ENCODE assay signal across 11 cellular contexts in genomic region chr6:151241853-151242252, GRCh38. TPM values are rescaled to one million over a fixed set of nuclear protein-coding genes. Genes with fewer than 3 reads are reported as not detected.
DNase-seq lines count a peak whose midpoint lies in the region; ATAC-seq and TF ChIP-seq lines count a peak whose summit lies in the region.
"Had no signal": no experiment of that assay in that cellular context is flagged by ENCODE, and none has a peak within 500 bp of the region (broad histone marks: within the 10 kb centered on the region; RNA-seq: fewer than 3 reads in every experiment).

No MANE protein-coding gene starts in this region.

- H3K4me3 ChIP-seq in mesendoderm (ENCODE audit: low read length) (no peak overlapping the region), transverse colon (peak overlapping the region; percentile 58 to 91 (median 72))

- H3K27me3 ChIP-seq in mesendoderm (ENCODE audit: insufficient read depth, low read length, poor library complexity) (no peaks in the 10 kb centered on the region), transverse colon (peaks cover 53% of the 10 kb centered on the region)

- no peak overlapping the region for H2BK15ac ChIP-seq in mesendoderm (replicated peaks; ENCODE audit: low read depth)

- H4K8ac ChIP-seq in mesendoderm (ENCODE audit: low read depth, low read length) = no peak overlapping the region

- H2AK5ac ChIP-seq in mesendoderm (ENCODE audit: low read length) = no peak overlapping the region

- DNase-seq in activated T-cell treated with anti-CD3 and anti-CD28 coated beads, Interleukin-2, amount 50 U/mL, for 24 hours = no peak
- no peak for DNase-seq in activated T-cell treated with anti-CD3 and anti-CD28 coated beads, Interleukin-2, amount 50 U/mL, for 4 hours
- DNase-seq in cerebellar cortex (ENCODE audit: low spot score) (peak; percentile 38), mesendoderm (no peak), transverse colon (no peak), NCI-H2029 (lab: John Stamatoyannopoulos, UW) (no peak), NOMO-1 treated with dmso at 0.1 percent for 144 hours (lab: John Stamatoyannopoulos, UW; ENCODE audit: unreplicated experiment) (no peak)
- DNase-seq: effector CD8-positive, alpha-beta T cell; SHP77 treated with DMSO at 0.1 percent for 48 hours had no signal

- no peak overlapping the region for H3K18ac ChIP-seq in mesendoderm (ENCODE audit: low read length)

- WGBS in mesendoderm (ENCODE audit: extremely low coverage, insufficient coverage, low lambda C conversion rate) = no CpG with 5 or more reads among the region's 5 CpGs
- WGBS in transverse colon (ENCODE audit: low coverage in 1 of 2), 2 donors = 62 to 79% methylated on average over 5 of the region's 5 CpGs

- peaks cover 4% of the 10 kb centered on the region for H3K79me1 ChIP-seq in mesendoderm (ENCODE audit: low read length)

- no peak overlapping the region for H3K4ac ChIP-seq in mesendoderm (ENCODE audit: low read depth, low read length)

- no peak for TF ChIP-seq POLR2A in transverse colon (IDR thresholded peaks at IDR 0.05)

- H3K9me3 Mint-ChIP-seq in activated T-cell treated with anti-CD3 and anti-CD28 coated beads, Interleukin-2, amount 50 U/mL, for 24 hours = no peaks in the 10 kb centered on the region
- no peaks in the 10 kb centered on the region for H3K9me3 Mint-ChIP-seq in activated T-cell treated with anti-CD3 and anti-CD28 coated beads, Interleukin-2, amount 50 U/mL, for 4 hours

- no peak overlapping the region for H2BK120ac ChIP-seq in mesendoderm (ENCODE audit: low read depth, low read length)

- H3K36me3 Mint-ChIP-seq in activated T-cell treated with anti-CD3 and anti-CD28 coated beads, Interleukin-2, amount 50 U/mL, for 24 hours (ENCODE audit: low read depth) = no peaks in the 10 kb centered on the region
- H3K36me3 Mint-ChIP-seq in activated T-cell treated with anti-CD3 and anti-CD28 coated beads, Interleukin-2, amount 50 U/mL, for 4 hours (ENCODE audit: insufficient read depth) = no peaks in the 10 kb centered on the region

- peaks cover 15% of the 10 kb centered on the region for H3K4me1 Mint-ChIP-seq in activated T-cell treated with anti-CD3 and anti-CD28 coated beads, Interleukin-2, amount 50 U/mL, for 24 hours (ENCODE audit: low read depth)
- H3K4me1 Mint-ChIP-seq in activated T-cell treated with anti-CD3 and anti-CD28 coated beads, Interleukin-2, amount 50 U/mL, for 4 hours (ENCODE audit: low read depth) = peaks cover 12% of the 10 kb centered on the region

- in situ Hi-C loops in transverse colon (cut with MboI; ENCODE audit: low pct_ligation_motif_present in 1 of 4, low pct_unique_long_range_greater_than_20kb in 1 of 4, low sequenced_read_pairs in 3 of 4) = no loop called here

- peak overlapping the region; percentile 2 for H3K4me2 ChIP-seq in mesendoderm (ENCODE audit: low read length)

- no peak for ATAC-seq in activated T-cell treated with anti-CD3 and anti-CD28 coated beads, Interleukin-2, amount 50 U/mL, for 4 hours
- no peak for ATAC-seq in GM19023 (IDR thresholded peaks at IDR 0.05; ENCODE audit: unreplicated experiment)

- no peaks in the 10 kb centered on the region for H3K36me3 ChIP-seq in mesendoderm (ENCODE audit: control insufficient read depth, insufficient read depth, low read length)
- H3K36me3 ChIP-seq in transverse colon = no peaks in the 10 kb centered on the region

- TF ChIP-seq CTCF in transverse colon (IDR thresholded peaks at IDR 0.05) = no peak

- H3K27me3 Mint-ChIP-seq in activated T-cell treated with anti-CD3 and anti-CD28 coated beads, Interleukin-2, amount 50 U/mL, for 24 hours = peaks cover 75% of the 10 kb centered on the region
- peaks cover 64% of the 10 kb centered on the region for H3K27me3 Mint-ChIP-seq in activated T-cell treated with anti-CD3 and anti-CD28 coated beads, Interleukin-2, amount 50 U/mL, for 4 hours (ENCODE audit: low read depth)

- H3K27ac Mint-ChIP-seq in activated T-cell treated with anti-CD3 and anti-CD28 coated beads, Interleukin-2, amount 50 U/mL, for 24 hours = no peak overlapping the region

- H2BK5ac ChIP-seq in mesendoderm (ENCODE audit: low read length) = no peak overlapping the region

- no peak overlapping the region for H3K23ac ChIP-seq in mesendoderm (ENCODE audit: low read length)

- no peak for TF ChIP-seq EP300 in transverse colon (IDR thresholded peaks at IDR 0.05; ENCODE audit: low read depth)

- H3K4me1 ChIP-seq in mesendoderm (ENCODE audit: control insufficient read depth, low read depth, low read length) (peaks cover 5% of the 10 kb centered on the region), transverse colon (peaks cover 0 to 8% (median 3%) of the 10 kb centered on the region in 4 donors)

- H3K9me3 ChIP-seq in transverse colon = no peaks in the 10 kb centered on the region
- H3K9me3 ChIP-seq: mucosa of descending colon had no signal

- H3K56ac ChIP-seq in mesendoderm (ENCODE audit: low read length) = peak overlapping the region; percentile 2

- intact Hi-C loops in transverse colon (cut with DNase I; ENCODE audit: low total_unique reads) = loop anchor here (2.0 to 10.0 kb wide), 4 partner anchors 53 to 227 kb away; no protein-coding TSS in a partner anchor

- H3K9ac ChIP-seq in mesendoderm (ENCODE audit: low read length) = peak overlapping the region; percentile 81

- H3K4me3 Mint-ChIP-seq in activated T-cell treated with anti-CD3 and anti-CD28 coated beads, Interleukin-2, amount 50 U/mL, for 24 hours = peak overlapping the region; percentile 64
- no peak overlapping the region for H3K4me3 Mint-ChIP-seq in activated T-cell treated with anti-CD3 and anti-CD28 coated beads, Interleukin-2, amount 50 U/mL, for 4 hours

- H3K27ac ChIP-seq in mesendoderm (ENCODE audit: low read depth, low read length) (no peak overlapping the region), transverse colon (peak overlapping the region; percentile 85 to 97 (median 93))

- no peak overlapping the region for H4K5ac ChIP-seq in mesendoderm (ENCODE audit: low read length)

- H3K79me2 ChIP-seq in mesendoderm (ENCODE audit: control insufficient read depth, insufficient read depth, low read length) = peaks cover 27% of the 10 kb centered on the region

RNA-seq across cellular contexts. Expression of gene AKAP12, which starts 2.1 kb away (rescaled TPM):
- total RNA-seq in activated T-cell treated with anti-CD3 and anti-CD28 coated beads, Interleukin-2, amount 50 U/mL, for 4 hours = under 1 TPM; 0.63 to 0.91 (median 0.79) TPM
- polyA plus RNA-seq in mesendoderm (2013, experiment 1 of 2) = 33.8 TPM
- 34.4 TPM for polyA plus RNA-seq in mesendoderm (2013, experiment 2 of 2)
- total RNA-seq in transverse colon = 10 to 100 TPM; 25.7 to 61.7 (median 53.1) TPM

Comparison
In these comparisons a context has a peak if more than half of its experiments do, and no peak if none do; other contexts are left out.
1. RNA of gene AKAP12, which starts 2.1 kb away (total RNA-seq): 25.7 to 61.7 TPM in transverse colon; 0.63 to 0.91 TPM in activated T-cell treated with anti-CD3 and anti-CD28 coated beads, Interleukin-2, amount 50 U/mL, for 4 hours; every median in the first group is over 10 times any median in the second.